ENCODE assay signal across 26 cellular contexts in the genomic region with DNA sequence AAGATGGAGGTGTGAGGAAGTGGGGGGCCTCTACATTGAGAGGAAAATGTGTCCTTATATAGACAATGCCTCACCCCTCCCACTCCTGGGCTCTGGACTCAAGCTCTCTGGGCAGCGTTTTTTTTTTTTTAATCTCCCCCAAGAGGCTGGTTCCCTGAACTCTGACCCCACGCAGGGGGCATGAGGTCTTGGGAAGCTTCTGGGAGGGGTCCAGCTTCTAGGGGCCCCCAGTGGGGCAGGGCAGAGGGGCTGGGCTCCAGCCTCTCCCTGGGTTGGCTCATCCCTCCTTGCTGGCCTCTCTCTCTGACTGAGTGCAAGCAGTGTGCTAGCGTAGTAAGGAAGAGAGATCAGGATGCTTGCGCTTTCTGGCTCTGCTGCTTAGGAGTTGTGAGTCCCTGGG.
DNase-seq lines count a peak whose midpoint lies in the region; ATAC-seq and TF ChIP-seq lines count a peak whose summit lies in the region.
"Had no signal": no experiment of that assay in that cellular context is flagged by ENCODE, and none has a peak within 500 bp of the region (broad histone marks: within the 10 kb centered on the region; RNA-seq: fewer than 3 reads in every experiment).

No MANE protein-coding gene starts in this region.

- H3K27ac ChIP-seq in IMR-90 (ENCODE audit: insufficient read depth, low read length) = no peak overlapping the region
- H3K27ac ChIP-seq in subcutaneous abdominal adipose tissue (ENCODE audit: low read depth, low read length) = peak overlapping the region; percentile 30
- H3K27ac ChIP-seq: C4-2B, GM23248, parathyroid adenoma had no signal

- no CpG with 5 or more reads among the region's 4 CpGs for WGBS in IMR-90 (ENCODE audit: extremely low coverage in 2 of 2, insufficient read length in 1 of 2), 2 experiments

- dilution Hi-C loops in IMR-90 (cut with HindIII; ENCODE audit: low sequenced_read_pairs, unreplicated experiment) = no loop called here

- H2BK15ac ChIP-seq in IMR-90 (ENCODE audit: low read depth, low read length) = 0 out of 3 replicates have a peak overlapping the region, but pooled peaks have one; percentile 79

- H3K9ac ChIP-seq in IMR-90 (ENCODE audit: low read depth, low read length) = no peak overlapping the region
- H3K9ac ChIP-seq in subcutaneous abdominal adipose tissue (ENCODE audit: low read length in 5 of 5) = no peak overlapping the region
- H3K9ac ChIP-seq: GM23248, parathyroid adenoma had no signal

- TF ChIP-seq POLR2A in IMR-90 (IDR thresholded peaks at IDR 0.05; ENCODE audit: low read depth, low read length) = no peak

- DNase-seq in IMR-90 (no peak), ecto neural progenitor cell (ENCODE audit: low spot score) (peak; percentile 66), nephron progenitor cell (peak; percentile 23), T-helper 2 cell (no peak), NCI-H69 (lab: John Stamatoyannopoulos, UW) (no peak), DMS79 treated with DMSO at 0.1 percent for 48 hours (lab: John Stamatoyannopoulos, UW) (no peak)
- DNase-seq in activated CD4-positive, alpha-beta T cell treated with anti-CD3 and anti-CD28 coated beads, Interleukin-2, amount 10 ng/mL, durations not matched to agents 7 days and 5 days = no peak
- DNase-seq: activated CD4-positive, alpha-beta T cell treated with anti-CD3 and anti-CD28 coated beads for 36 hours; activated naive CD4-positive, alpha-beta T cell treated with anti-CD3 and anti-CD28 coated beads for 36 hours; activated T-cell treated with anti-CD3 and anti-CD28 coated beads, Interleukin-2, amount 50 U/mL, for 72 hours; amygdala; GM23248; left cardiac atrium; mesendoderm; naive thymus-derived CD4-positive, alpha-beta T cell; NCI-H1105; NCI-H2029; NCI-H226; SHP77 treated with DMSO at 0.1 percent for 48 hours; stimulated activated CD4-positive, alpha-beta T cell treated with anti-CD3 and anti-CD28 coated beads, Interleukin-2, amount 100 ng/mL, for 48 hours; stimulated activated naive CD4-positive, alpha-beta T cell had no signal

- peaks cover 28% of the 10 kb centered on the region for H3K9me1 ChIP-seq in IMR-90 (ENCODE audit: insufficient read depth, low read length)

- peaks cover 80% of the 10 kb centered on the region for H3K36me3 ChIP-seq in IMR-90 (ENCODE audit: control insufficient read depth, insufficient read depth, low read length)
- peaks cover 0 to 36% (median 22%) of the 10 kb centered on the region in 5 donors for H3K36me3 ChIP-seq in subcutaneous abdominal adipose tissue (ENCODE audit: control insufficient read depth in 5 of 5, insufficient read depth in 5 of 5, low read length in 5 of 5)

- H2AFZ ChIP-seq in IMR-90 (replicated peaks; ENCODE audit: low read length, poor library complexity) = no peak overlapping the region
- H2AFZ ChIP-seq: GM23248, parathyroid adenoma had no signal

- H2BK20ac ChIP-seq in IMR-90 (ENCODE audit: low read depth, low read length) = peak overlapping the region; percentile 63; the same call in 1 of the 2 replicates

- POLR2A ChIA-PET in IMR-90 (lab: Charles Lee; ENCODE audit: unreplicated experiment) = interaction anchor here (0.7 kb wide), 1 partner anchor 14 kb away, joined by 3 read pairs; no protein-coding TSS in a partner anchor
- POLR2A ChIA-PET in activated CD4-positive, alpha-beta T cell treated with anti-CD3 and anti-CD28 coated beads, Interleukin-2, amount 10 ng/mL, durations not matched to agents 7 days and 5 days (lab: Charles Lee) = no interaction called here

- H3K27me3 Mint-ChIP-seq in nephron progenitor cell (ENCODE audit: low read depth, poor library complexity) = peaks cover 4% of the 10 kb centered on the region
- H3K27me3 Mint-ChIP-seq in activated CD4-positive, alpha-beta T cell treated with anti-CD3 and anti-CD28 coated beads, Interleukin-2, amount 10 ng/mL, durations not matched to agents 7 days and 5 days = no peaks in the 10 kb centered on the region

- peaks cover 22% of the 10 kb centered on the region for H3K4me1 ChIP-seq in IMR-90 (ENCODE audit: control insufficient read depth, insufficient read depth, low read length)
- H3K4me1 ChIP-seq in subcutaneous abdominal adipose tissue (ENCODE audit: control insufficient read depth in 5 of 5, insufficient read depth in 5 of 5, low read length in 5 of 5) = peaks cover 8 to 57% (median 44%) of the 10 kb centered on the region in 5 donors
- H3K4me1 ChIP-seq: parathyroid adenoma had no signal

- H2AK5ac ChIP-seq in IMR-90 (ENCODE audit: low read depth, low read length) = peak overlapping the region; percentile 65; the same call in 1 of the 2 replicates

- H3K4me3 Mint-ChIP-seq in nephron progenitor cell = no peak overlapping the region
- no peak overlapping the region for H3K4me3 Mint-ChIP-seq in activated CD4-positive, alpha-beta T cell treated with anti-CD3 and anti-CD28 coated beads, Interleukin-2, amount 10 ng/mL, durations not matched to agents 7 days and 5 days
- H3K4me3 Mint-ChIP-seq: activated CD4-positive, alpha-beta T cell treated with anti-CD3 and anti-CD28 coated beads for 36 hours; activated naive CD4-positive, alpha-beta T cell treated with anti-CD3 and anti-CD28 coated beads for 36 hours; activated T-cell treated with anti-CD3 and anti-CD28 coated beads, Interleukin-2, amount 50 U/mL, for 72 hours; naive thymus-derived CD4-positive, alpha-beta T cell had no signal

- no peak overlapping the region for H3K18ac ChIP-seq in IMR-90 (ENCODE audit: low read depth, low read length)

- TF ChIP-seq RAD21 in IMR-90 (IDR thresholded peaks at IDR 0.05; ENCODE audit: low read length) = no peak

- H3K23ac ChIP-seq in IMR-90 (ENCODE audit: low read depth, low read length) = no peak overlapping the region

- no peak overlapping the region for H2AK9ac ChIP-seq in IMR-90 (replicated peaks; ENCODE audit: low read depth, low read length, poor library complexity)

- H3K27me3 ChIP-seq in IMR-90 (ENCODE audit: control insufficient read depth, insufficient read depth, low read length) = no peaks in the 10 kb centered on the region
- no peaks in the 10 kb centered on the region for H3K27me3 ChIP-seq in subcutaneous abdominal adipose tissue (ENCODE audit: control insufficient read depth in 5 of 5, insufficient read depth in 4 of 5, low read length in 5 of 5)
- H3K27me3 ChIP-seq: heart left ventricle had no signal

- H3K36me3 Mint-ChIP-seq in nephron progenitor cell (ENCODE audit: low read depth) = no peaks in the 10 kb centered on the region
- no peaks in the 10 kb centered on the region for H3K36me3 Mint-ChIP-seq in activated CD4-positive, alpha-beta T cell treated with anti-CD3 and anti-CD28 coated beads, Interleukin-2, amount 10 ng/mL, durations not matched to agents 7 days and 5 days (ENCODE audit: low read depth)
- H3K36me3 Mint-ChIP-seq: naive thymus-derived CD4-positive, alpha-beta T cell had no signal

- TF ChIP-seq CTCF in IMR-90 (conservative IDR thresholded peaks at IDR 0.05; ENCODE audit: low read depth, low read length) (no peak), nephron progenitor cell (IDR thresholded peaks at IDR 0.05) (no peak)

- in situ Hi-C loops in IMR-90 (cut with MboI; ENCODE audit: low sequenced_read_pairs) = no loop called here

- H3K4me3 ChIP-seq in IMR-90 (ENCODE audit: insufficient read depth, low read depth, low read length) (no peak overlapping the region), subcutaneous abdominal adipose tissue (ENCODE audit: low read depth in 1 of 5, low read length in 5 of 5) (no peak overlapping the region)
- H3K4me3 ChIP-seq: GM23248, heart left ventricle, skin epidermis had no signal

- CTCF ChIA-PET in IMR-90 (lab: Yijun Ruan, JAX) = interaction anchor here (0.8 kb wide), 1 partner anchor 33 kb away, joined by 4 read pairs; no protein-coding TSS in a partner anchor
- CTCF ChIA-PET in activated CD4-positive, alpha-beta T cell treated with anti-CD3 and anti-CD28 coated beads, Interleukin-2, amount 10 ng/mL, durations not matched to agents 7 days and 5 days (lab: Charles Lee) = no interaction called here

- peak overlapping the region; percentile 46 for H3K4ac ChIP-seq in IMR-90 (ENCODE audit: low read depth, low read length)

- no peak overlapping the region for H3K27ac Mint-ChIP-seq in nephron progenitor cell
- H3K27ac Mint-ChIP-seq in activated CD4-positive, alpha-beta T cell treated with anti-CD3 and anti-CD28 coated beads, Interleukin-2, amount 10 ng/mL, durations not matched to agents 7 days and 5 days = no peak overlapping the region
- H3K27ac Mint-ChIP-seq: activated CD4-positive, alpha-beta T cell treated with anti-CD3 and anti-CD28 coated beads for 36 hours; activated naive CD4-positive, alpha-beta T cell treated with anti-CD3 and anti-CD28 coated beads for 36 hours; activated T-cell treated with anti-CD3 and anti-CD28 coated beads, Interleukin-2, amount 50 U/mL, for 72 hours; naive thymus-derived CD4-positive, alpha-beta T cell had no signal

- H4K8ac ChIP-seq in IMR-90 (ENCODE audit: low read depth in 2 of 2, low read length in 2 of 2) = no peak overlapping the region

- H4K5ac ChIP-seq in IMR-90 (ENCODE audit: low read depth, low read length) = no peak overlapping the region

- H3K9me3 ChIP-seq in IMR-90 (ENCODE audit: control insufficient read depth, insufficient read depth, low read length) (no peaks in the 10 kb centered on the region), subcutaneous abdominal adipose tissue (ENCODE audit: control insufficient read depth in 5 of 5, low read length in 5 of 5) (no peaks in the 10 kb centered on the region)
- H3K9me3 ChIP-seq: heart left ventricle had no signal

- peaks cover 2 to 60% of the 10 kb centered on the region in 2 experiments; a peak in 2 of 4 replicates for H3K79me1 ChIP-seq in IMR-90 (ENCODE audit: low read depth in 1 of 2, low read length in 2 of 2)

- no peak overlapping the region for H2BK5ac ChIP-seq in IMR-90 (ENCODE audit: low read depth, low read length, poor library complexity, severe bottlenecking)

- H3K56ac ChIP-seq in IMR-90 (ENCODE audit: extremely low read depth, insufficient read depth, low read length) = no peak overlapping the region

- H4K91ac ChIP-seq in IMR-90 (ENCODE audit: insufficient read depth, low read depth, low read length) = peak overlapping the region; percentile 33; the same call in 1 of the 2 replicates

- ATAC-seq in IMR-90 (ENCODE audit: low read depth) = no peak
- ATAC-seq: activated CD4-positive, alpha-beta T cell treated with anti-CD3 and anti-CD28 coated beads for 36 hours; activated T-cell treated with anti-CD3 and anti-CD28 coated beads, Interleukin-2, amount 50 U/mL, for 72 hours; naive thymus-derived CD4-positive, alpha-beta T cell had no signal

- H4K20me1 ChIP-seq in IMR-90 (ENCODE audit: insufficient read depth, low read length) = no peaks in the 10 kb centered on the region

- 0 out of 2 replicates have a peak overlapping the region, but pooled peaks have one; percentile 49 for H3K14ac ChIP-seq in IMR-90 (replicated peaks; ENCODE audit: low read depth, low read length)

- no peak overlapping the region for H3K4me2 ChIP-seq in IMR-90 (ENCODE audit: low read depth, low read length)

- peaks cover 64% of the 10 kb centered on the region for H3K4me1 Mint-ChIP-seq in nephron progenitor cell
- H3K4me1 Mint-ChIP-seq in activated CD4-positive, alpha-beta T cell treated with anti-CD3 and anti-CD28 coated beads, Interleukin-2, amount 10 ng/mL, durations not matched to agents 7 days and 5 days = no peaks in the 10 kb centered on the region
- H3K4me1 Mint-ChIP-seq: activated CD4-positive, alpha-beta T cell treated with anti-CD3 and anti-CD28 coated beads for 36 hours; naive thymus-derived CD4-positive, alpha-beta T cell had no signal

- intact Hi-C loops in IMR-90 (cut with micrococcal nuclease) = no loop called here

- peak overlapping the region; percentile 72; the same call in 1 of the 2 replicates for H2BK120ac ChIP-seq in IMR-90 (ENCODE audit: low read depth, low read length)

- no peaks in the 10 kb centered on the region for H3K9me3 Mint-ChIP-seq in nephron progenitor cell
- no peaks in the 10 kb centered on the region for H3K9me3 Mint-ChIP-seq in activated CD4-positive, alpha-beta T cell treated with anti-CD3 and anti-CD28 coated beads, Interleukin-2, amount 10 ng/mL, durations not matched to agents 7 days and 5 days
- H3K9me3 Mint-ChIP-seq: activated naive CD4-positive, alpha-beta T cell treated with anti-CD3 and anti-CD28 coated beads for 36 hours; activated T-cell treated with anti-CD3 and anti-CD28 coated beads, Interleukin-2, amount 50 U/mL, for 72 hours had no signal

- BruUV-seq in IMR-90 (replicated peaks; lab: Mats Ljungman, UMichigan) = no TSS peak

Comparison
In these comparisons a context has a peak if more than half of its experiments do, and no peak if none do; other contexts are left out.
1. DNase-seq: peak in ecto neural progenitor cell (single experiment) and nephron progenitor cell (single experiment); none in IMR-90 (single experiment), T-helper 2 cell (0 of 5), NCI-H69 (single experiment), DMS79 treated with DMSO at 0.1 percent for 48 hours (single experiment) and activated CD4-positive, alpha-beta T cell treated with anti-CD3 and anti-CD28 coated beads, Interleukin-2, amount 10 ng/mL, durations not matched to agents 7 days and 5 days (single experiment).